In genomic region chr7:150290329-150290728, GRCh38 we compare ENCODE assay signal across 6 cellular contexts. TPM values are rescaled to one million over a fixed set of nuclear protein-coding genes. Genes with fewer than 3 reads are reported as not detected.
"Had no signal": no experiment of that assay in that cellular context is flagged by ENCODE, and none has a peak within 500 bp of the region (broad histone marks: within the 10 kb centered on the region; RNA-seq: fewer than 3 reads in every experiment).

No MANE protein-coding gene starts in this region.

RNA-seq across cellular contexts. Expression of gene LRRC61, which starts 32.8 kb away (rescaled TPM):
- total RNA-seq: LHCN-M2, OCI-LY7, SJSA1 had no signal

RNA-seq across cellular contexts. Expression of gene ACTR3C, which starts 33.0 kb away (rescaled TPM):
- total RNA-seq: LHCN-M2, NCI-H460, OCI-LY7, SJSA1 had no signal

RNA-seq across cellular contexts. Expression of gene RARRES2, which starts 51.1 kb away (rescaled TPM):
- total RNA-seq: MCF 10A, NCI-H460, OCI-LY7, PC-9, SJSA1 had no signal
